In the genomic region with DNA sequence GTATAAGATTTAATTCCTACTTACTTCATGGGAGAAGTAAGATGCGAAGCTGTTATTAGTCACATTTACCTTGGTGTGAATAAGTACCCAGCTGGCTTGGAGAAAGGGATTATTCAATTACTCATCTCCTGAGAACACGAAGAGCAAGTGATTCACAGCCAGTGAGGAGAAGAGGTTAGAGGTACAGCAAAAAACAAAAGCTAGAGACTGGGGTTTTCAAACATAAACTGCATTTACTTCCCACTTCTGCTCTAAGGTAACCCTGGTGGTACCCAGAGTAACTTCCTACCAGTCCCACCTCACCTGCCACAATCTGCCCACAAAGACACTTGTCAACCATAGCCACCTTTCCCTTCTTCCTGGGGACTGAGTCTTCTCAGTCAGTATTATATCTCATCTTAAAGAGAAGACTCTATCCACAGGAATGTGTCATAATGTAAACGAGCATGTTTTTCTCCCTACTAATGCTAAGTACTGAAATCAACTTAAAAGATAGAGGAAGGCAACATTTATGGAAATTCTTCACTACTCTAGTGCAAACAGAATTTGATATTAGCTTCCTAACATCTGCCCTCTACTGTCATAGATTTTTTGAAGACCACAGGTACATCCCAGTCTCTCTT, we compare ENCODE assay signal across 12 cellular contexts. TPM values are rescaled to one million over a fixed set of nuclear protein-coding genes. Genes with fewer than 3 reads are reported as not detected.
DNase-seq lines count a peak whose midpoint lies in the region; ATAC-seq and TF ChIP-seq lines count a peak whose summit lies in the region.
"Had no signal": no experiment of that assay in that cellular context is flagged by ENCODE, and none has a peak within 500 bp of the region (broad histone marks: within the 10 kb centered on the region; RNA-seq: fewer than 3 reads in every experiment).

No MANE protein-coding gene starts in this region.

- H3K4me3 Mint-ChIP-seq in activated CD4-positive, alpha-beta T cell treated with anti-CD3 and anti-CD28 coated beads, Interleukin-2, amount 10 ng/mL, durations not matched to agents 24 days and 14 days: peak overlapping the region; percentile 11

- H3K4me3 ChIP-seq in astrocyte of the spinal cord (ENCODE audit: low read depth, low read length): no peak overlapping the region
- H3K4me3 ChIP-seq: gastrocnemius medialis had no signal

- in situ Hi-C loops in astrocyte of the spinal cord (cut with HindIII; ENCODE audit: low sequenced_read_pairs): no loop called here

- peak overlapping the region; percentile 71 for H3K27ac Mint-ChIP-seq in activated CD4-positive, alpha-beta T cell treated with anti-CD3 and anti-CD28 coated beads, Interleukin-2, amount 10 ng/mL, durations not matched to agents 24 days and 14 days

- H3K27me3 Mint-ChIP-seq in activated CD4-positive, alpha-beta T cell treated with anti-CD3 and anti-CD28 coated beads, Interleukin-2, amount 10 ng/mL, durations not matched to agents 24 days and 14 days: peaks cover 18% of the 10 kb centered on the region

- H3K36me3 Mint-ChIP-seq in activated CD4-positive, alpha-beta T cell treated with anti-CD3 and anti-CD28 coated beads, Interleukin-2, amount 10 ng/mL, durations not matched to agents 24 days and 14 days (ENCODE audit: low read depth): no peaks in the 10 kb centered on the region

- H3K4me1 Mint-ChIP-seq in activated CD4-positive, alpha-beta T cell treated with anti-CD3 and anti-CD28 coated beads, Interleukin-2, amount 10 ng/mL, durations not matched to agents 24 days and 14 days: peaks cover 44% of the 10 kb centered on the region

- peaks cover 8% of the 10 kb centered on the region for H3K9me3 Mint-ChIP-seq in activated CD4-positive, alpha-beta T cell treated with anti-CD3 and anti-CD28 coated beads, Interleukin-2, amount 10 ng/mL, durations not matched to agents 24 days and 14 days

- intact Hi-C loops in activated CD4-positive, alpha-beta T cell treated with anti-CD3 and anti-CD28 coated beads, Interleukin-2, amount 10 ng/mL, durations not matched to agents 24 days and 14 days (cut with micrococcal nuclease): loop anchor here (1.0 to 2.0 kb wide), 3 partner anchors 18 to 84 kb away; a partner anchor contains a TSS

- peak; percentile 63 for ATAC-seq in omental fat pad (ENCODE audit: low FRiP score)
- ATAC-seq: gastrocnemius medialis, Right ventricle myocardium inferior had no signal

- DNase-seq in activated CD4-positive, alpha-beta T cell treated with anti-CD3 and anti-CD28 coated beads, Interleukin-2, amount 10 ng/mL, durations not matched to agents 24 days and 14 days: peak; percentile 73
- no peak for DNase-seq in activated CD4-positive, alpha-beta T cell treated with anti-CD3 and anti-CD28 coated beads for 4 hours
- DNase-seq in M059J (ENCODE audit: low read depth) (peak; percentile 89), astrocyte of the spinal cord (ENCODE audit: low read depth, low spot score) (peak; percentile 91), omental fat pad (ENCODE audit: low spot score) (no peak), COLO668 (lab: John Stamatoyannopoulos, UW; ENCODE audit: unreplicated experiment) (no peak), NCI-H526 treated with DMSO at 0.1 percent for 48 hours (lab: John Stamatoyannopoulos, UW) (no peak), anterior cingulate cortex (lab: John Stamatoyannopoulos, UW) (no peak)
- DNase-seq: activated effector memory CD4-positive, alpha-beta T cell treated with anti-CD3 and anti-CD28 coated beads, Interleukin-2, amount 50 U/mL, for 16 hours; gastrocnemius medialis; NCI-H1092 treated with DMSO at 0.1 percent for 48 hours had no signal

- no peak for TF ChIP-seq CTCF in astrocyte of the spinal cord (IDR thresholded peaks at IDR 0.05; ENCODE audit: low read depth, low read length)
- TF ChIP-seq CTCF in omental fat pad (IDR thresholded peaks at IDR 0.05): no peak

RNA-seq across cellular contexts. Expression of a gene that starts 6.0 kb away (rescaled TPM):
- total RNA-seq in activated CD4-positive, alpha-beta T cell treated with anti-CD3 and anti-CD28 coated beads, Interleukin-2, amount 10 ng/mL, durations not matched to agents 24 days and 14 days: 2.4 and 3.1 TPM in 2 replicates
- total RNA-seq in M059J (2014; rRNA removed; shearing (Covaris generic)): not detected in 2 replicates
- not detected for total RNA-seq in omental fat pad
- total RNA-seq: gastrocnemius medialis, Right ventricle myocardium inferior had no signal

RNA-seq across cellular contexts. Expression of a gene that starts 33.8 kb away (rescaled TPM):
- total RNA-seq in activated CD4-positive, alpha-beta T cell treated with anti-CD3 and anti-CD28 coated beads, Interleukin-2, amount 10 ng/mL, durations not matched to agents 24 days and 14 days: 6.9 and 7.7 TPM in 2 replicates
- total RNA-seq in M059J (2014; rRNA removed; shearing (Covaris generic)): not detected in 2 replicates
- not detected for total RNA-seq in omental fat pad
- total RNA-seq: gastrocnemius medialis, Right ventricle myocardium inferior had no signal

Comparison
In these comparisons a context has a peak if more than half of its experiments do, and no peak if none do; other contexts are left out.
1. DNase-seq: peak in activated CD4-positive, alpha-beta T cell treated with anti-CD3 and anti-CD28 coated beads, Interleukin-2, amount 10 ng/mL, durations not matched to agents 24 days and 14 days (single experiment), M059J (single experiment) and astrocyte of the spinal cord (single experiment); none in activated CD4-positive, alpha-beta T cell treated with anti-CD3 and anti-CD28 coated beads for 4 hours (0 of 2), omental fat pad (single experiment), COLO668 (single experiment), NCI-H526 treated with DMSO at 0.1 percent for 48 hours (single experiment) and anterior cingulate cortex (0 of 58).